ENCODE assay signal across 7 cellular contexts in genomic region chr1:62222321-62222720, GRCh38. TPM values are rescaled to one million over a fixed set of nuclear protein-coding genes. Genes with fewer than 3 reads are reported as not detected.
"Had no signal": no experiment of that assay in that cellular context is flagged by ENCODE, and none has a peak within 500 bp of the region (broad histone marks: within the 10 kb centered on the region; RNA-seq: fewer than 3 reads in every experiment).

No MANE protein-coding gene starts in this region.

- H3K9me3 Mint-ChIP-seq: GM23338, H9 had no signal

- DNase-seq: H9, HCEC 1CT, IMR-90, KG1 had no signal

- H3K27ac Mint-ChIP-seq: GM23338 had no signal

- H3K4me3 Mint-ChIP-seq: GM23338 had no signal

- ATAC-seq: GM23338, K562 had no signal

- H3K4me1 Mint-ChIP-seq: GM23338, H9 had no signal

- H3K4me3 ChIP-seq: GM23338, K562 had no signal

RNA-seq across cellular contexts. Expression of gene L1TD1, which starts 27.7 kb away (rescaled TPM):
- total RNA-seq: HT-29, IMR-90 had no signal
- polyA plus RNA-seq: IMR-90, K562 had no signal
